In genomic region chr4:70838400-70838971, GRCh38 we compare ENCODE assay signal across 8 cellular contexts. TPM values are rescaled to one million over a fixed set of nuclear protein-coding genes. Genes with fewer than 3 reads are reported as not detected.
DNase-seq lines count a peak whose midpoint lies in the region; ATAC-seq and TF ChIP-seq lines count a peak whose summit lies in the region.

No MANE protein-coding gene starts in this region.

- H3K36me3 Mint-ChIP-seq in CD4-positive, CD25-positive, alpha-beta regulatory T cell: peaks cover 14% of the 10 kb centered on the region

- peak overlapping the region; percentile 88 for H3K4me3 ChIP-seq in CD4-positive, CD25-positive, alpha-beta regulatory T cell (ENCODE audit: low read depth, low read length)
- peak overlapping the region; percentile 76 to 86 for H3K4me3 ChIP-seq in body of pancreas
- H3K4me3 ChIP-seq in uterus: peak overlapping the region; percentile 60 to 98

- H3K4me1 ChIP-seq in CD4-positive, CD25-positive, alpha-beta regulatory T cell (ENCODE audit: control insufficient read depth, insufficient read depth, low read length, poor library complexity, severe bottlenecking): peaks cover 30% of the 10 kb centered on the region
- peaks cover 36% of the 10 kb centered on the region for H3K4me1 ChIP-seq in body of pancreas
- H3K4me1 ChIP-seq in uterus: no peaks in the 10 kb centered on the region

- TF ChIP-seq CTCF in body of pancreas (IDR thresholded peaks at IDR 0.05): no peak
- TF ChIP-seq CTCF in uterus (IDR thresholded peaks at IDR 0.05): no peak

- intact Hi-C loops in body of pancreas (cut with DNase I): no loop called here
- intact Hi-C loops in uterus (cut with DNase I; ENCODE audit: low total_unique reads): no loop called here

- peaks cover 17 to 60% (median 35%) of the 10 kb centered on the region in 4 donors for H3K4me1 Mint-ChIP-seq in CD4-positive, CD25-positive, alpha-beta regulatory T cell

- 1 to 2% methylated on average over 11 of the region's 11 CpGs for WGBS in body of pancreas, 2 donors

- in situ Hi-C loops in KBM-7 (cut with MboI; ENCODE audit: low pct_unique_long_range_greater_than_20kb, low sequenced_read_pairs): no loop called here

- peak overlapping the region; percentile 95 to 99 (median 98) for H3K27ac Mint-ChIP-seq in CD4-positive, CD25-positive, alpha-beta regulatory T cell

- H3K9me3 ChIP-seq in CD4-positive, CD25-positive, alpha-beta regulatory T cell (ENCODE audit: control insufficient read depth in 2 of 2, low read length in 2 of 2): no peaks in the 10 kb centered on the region
- H3K9me3 ChIP-seq in body of pancreas (no peaks in the 10 kb centered on the region), uterus (no peaks in the 10 kb centered on the region)

- no peak for TF ChIP-seq POLR2A in body of pancreas (IDR thresholded peaks at IDR 0.05)
- no peak for TF ChIP-seq POLR2A in uterus (IDR thresholded peaks at IDR 0.05)

- no peak for DNase-seq in CD4-positive, CD25-positive, alpha-beta regulatory T cell
- DNase-seq in KBM-7 (peak; percentile 23), body of pancreas (no peak), medulla oblongata (ENCODE audit: extremely low spot score) (peak; percentile 40), uterus (peak in 1 of 2 donors; percentile 30), epidermal melanocyte (ENCODE audit: insufficient read length, low spot score) (no peak)

- H3K4me3 Mint-ChIP-seq in CD4-positive, CD25-positive, alpha-beta regulatory T cell: peak overlapping the region; percentile 85 to 97 (median 97)

- H3K9me3 Mint-ChIP-seq in CD4-positive, CD25-positive, alpha-beta regulatory T cell: no peaks in the 10 kb centered on the region

- H3K36me3 ChIP-seq in CD4-positive, CD25-positive, alpha-beta regulatory T cell (ENCODE audit: control insufficient read depth, insufficient read depth, low read length): peaks cover 12% of the 10 kb centered on the region
- H3K36me3 ChIP-seq in body of pancreas (replicated peaks in 1 of 2; ENCODE audit: insufficient read depth in 1 of 2, low read depth in 2 of 2): peaks cover 0 to 6% of the 10 kb centered on the region in 2 donors
- H3K36me3 ChIP-seq in uterus: no peaks in the 10 kb centered on the region

- peak overlapping the region; percentile 81 for H3K27ac ChIP-seq in CD4-positive, CD25-positive, alpha-beta regulatory T cell (ENCODE audit: insufficient read depth, low read length, poor library complexity, severe bottlenecking)
- H3K27ac ChIP-seq in body of pancreas (peak overlapping the region; percentile 56 to 98 (median 96)), uterus (peak overlapping the region; percentile 76 to 95)

- no peaks in the 10 kb centered on the region for H3K27me3 ChIP-seq in CD4-positive, CD25-positive, alpha-beta regulatory T cell (ENCODE audit: control insufficient read depth, insufficient read depth, low read length)
- H3K27me3 ChIP-seq in body of pancreas (no peaks in the 10 kb centered on the region), uterus (no peaks in the 10 kb centered on the region)

- ATAC-seq in CD4-positive, CD25-positive, alpha-beta regulatory T cell (ENCODE audit: low read depth in 2 of 2): no peak
- ATAC-seq in body of pancreas (no peak), GM21390 (IDR thresholded peaks at IDR 0.05; ENCODE audit: unreplicated experiment) (no peak)
- ATAC-seq in activated CD4-positive, CD25-positive, alpha-beta regulatory T cell treated with anti-CD3 and anti-CD28 coated beads, Interleukin-2, amount 50 U/mL, for 24 hours: no peak

- H3K27me3 Mint-ChIP-seq in CD4-positive, CD25-positive, alpha-beta regulatory T cell: no peaks in the 10 kb centered on the region

RNA-seq across cellular contexts. Expression of gene GRSF1, which starts 1.2 kb away (rescaled TPM):
- 46.0 TPM for total RNA-seq in CD4-positive, CD25-positive, alpha-beta regulatory T cell
- 100 to 1,000 TPM; 101 to 115 (median 110) TPM for polyA plus RNA-seq in CD4-positive, CD25-positive, alpha-beta regulatory T cell
- 10 to 100 TPM; 33.0 to 38.7 TPM for total RNA-seq in body of pancreas
- 10 to 100 TPM; 25.4 to 82.0 (median 37.1) TPM for total RNA-seq in uterus

Comparison
In these comparisons a context has a peak if more than half of its experiments do, and no peak if none do; other contexts are left out.
1. DNase-seq: peak in KBM-7 (single experiment) and medulla oblongata (single experiment); none in CD4-positive, CD25-positive, alpha-beta regulatory T cell (0 of 3), body of pancreas (0 of 4) and epidermal melanocyte (single experiment).
2. Peak in every context shown above with its lines, with median percentiles within 50 percentile points of each other: H3K27ac ChIP-seq and H3K4me3 ChIP-seq.